ENCODE assay signal across 9 cellular contexts in genomic region chr22:35409783-35410662, GRCh38. TPM values are rescaled to one million over a fixed set of nuclear protein-coding genes. Genes with fewer than 3 reads are reported as not detected.
DNase-seq lines count a peak whose midpoint lies in the region; ATAC-seq and TF ChIP-seq lines count a peak whose summit lies in the region.
"Had no signal": no experiment of that assay in that cellular context is flagged by ENCODE, and none has a peak within 500 bp of the region (broad histone marks: within the 10 kb centered on the region; RNA-seq: fewer than 3 reads in every experiment).

No MANE protein-coding gene starts in this region.

- H3K9me3 ChIP-seq in naive thymus-derived CD4-positive, alpha-beta T cell (ENCODE audit: control insufficient read depth in 2 of 3, low read length in 3 of 3) = no peaks in the 10 kb centered on the region
- H3K9me3 ChIP-seq: thoracic aorta had no signal

- CTCF ChIA-PET in activated naive CD4-positive, alpha-beta T cell treated with anti-CD3 and anti-CD28 coated beads for 36 hours (lab: Charles Lee) = interaction anchor here (0.7 to 1.3 kb wide), 5 partner anchors 15 to 172 kb away, joined by 3 to 5 read pairs (median 3); no protein-coding TSS in a partner anchor
- CTCF ChIA-PET in WTC11 (lab: Charles Lee) = interaction anchor here (3.0 kb wide), 1 partner anchor 60 kb away, joined by 13 read pairs; no protein-coding TSS in a partner anchor
- CTCF ChIA-PET in naive thymus-derived CD4-positive, alpha-beta T cell (lab: Charles Lee) = no interaction called here

- POLR2A ChIA-PET in WTC11 (lab: Charles Lee) = interaction anchor here (1.0 to 3.3 kb wide), 2 partner anchors 11 to 16 kb away, joined by 3 to 12 read pairs; no protein-coding TSS in a partner anchor
- POLR2A ChIA-PET in naive thymus-derived CD4-positive, alpha-beta T cell (lab: Charles Lee) = interaction anchor here (0.7 kb wide), 1 partner anchor 11 kb away, joined by 3 read pairs; no protein-coding TSS in a partner anchor

- H3K4me3 Mint-ChIP-seq in activated naive CD4-positive, alpha-beta T cell treated with anti-CD3 and anti-CD28 coated beads for 36 hours = no peak overlapping the region
- no peak overlapping the region for H3K4me3 Mint-ChIP-seq in WTC11
- peak overlapping the region in 1 of 10 donors; percentile 18 for H3K4me3 Mint-ChIP-seq in naive thymus-derived CD4-positive, alpha-beta T cell

- no peaks in the 10 kb centered on the region for H3K27me3 ChIP-seq in naive thymus-derived CD4-positive, alpha-beta T cell (ENCODE audit: control insufficient read depth in 2 of 2, insufficient read depth in 2 of 2, low read length in 2 of 2)

- intact Hi-C loops in activated naive CD4-positive, alpha-beta T cell treated with anti-CD3 and anti-CD28 coated beads for 36 hours (cut with micrococcal nuclease) = no loop called here
- intact Hi-C loops in naive thymus-derived CD4-positive, alpha-beta T cell (cut with micrococcal nuclease) = no loop called here

- H3K4me1 ChIP-seq in naive thymus-derived CD4-positive, alpha-beta T cell (ENCODE audit: control insufficient read depth in 2 of 2, insufficient read depth in 2 of 2, low read length in 2 of 2) = no peaks in the 10 kb centered on the region

- peaks cover 13% of the 10 kb centered on the region for H3K4me1 Mint-ChIP-seq in activated naive CD4-positive, alpha-beta T cell treated with anti-CD3 and anti-CD28 coated beads for 36 hours (ENCODE audit: low read depth)
- no peaks in the 10 kb centered on the region for H3K4me1 Mint-ChIP-seq in WTC11
- H3K4me1 Mint-ChIP-seq in naive thymus-derived CD4-positive, alpha-beta T cell = peaks cover 0 to 33% (median 5%) of the 10 kb centered on the region in 7 donors

- DNase-seq in activated naive CD4-positive, alpha-beta T cell treated with anti-CD3 and anti-CD28 coated beads, Interleukin-2, amount 50 U/mL, for 72 hours (ENCODE audit: low spot score in 2 of 2) = no peak
- no peak for DNase-seq in activated naive CD4-positive, alpha-beta T cell treated with anti-CD3 and anti-CD28 coated beads for 36 hours
- DNase-seq in WTC11 (ENCODE audit: low spot score) (no peak), NCI-H128 (lab: John Stamatoyannopoulos, UW; ENCODE audit: unreplicated experiment) (no peak)
- DNase-seq in naive thymus-derived CD4-positive, alpha-beta T cell = peak in 1 of 9 donors; percentile 17
- no peak for DNase-seq in central memory CD4-positive, alpha-beta T cell
- DNase-seq in stimulated activated CD4-positive, alpha-beta T cell treated with anti-CD3 and anti-CD28 coated beads, Interleukin-15, amount 100 ng/mL, for 24 hours = no peak

- no peaks in the 10 kb centered on the region for H3K9me3 Mint-ChIP-seq in activated naive CD4-positive, alpha-beta T cell treated with anti-CD3 and anti-CD28 coated beads, Interleukin-2, amount 50 U/mL, for 72 hours
- H3K9me3 Mint-ChIP-seq in activated naive CD4-positive, alpha-beta T cell treated with anti-CD3 and anti-CD28 coated beads for 36 hours = no peaks in the 10 kb centered on the region
- no peaks in the 10 kb centered on the region for H3K9me3 Mint-ChIP-seq in WTC11
- H3K9me3 Mint-ChIP-seq in naive thymus-derived CD4-positive, alpha-beta T cell = no peaks in the 10 kb centered on the region

- ATAC-seq in activated naive CD4-positive, alpha-beta T cell treated with anti-CD3 and anti-CD28 coated beads, Interleukin-2, amount 50 U/mL, for 72 hours = peak; percentile 55 to 67
- ATAC-seq in HG03066 (IDR thresholded peaks at IDR 0.05; ENCODE audit: low read depth, unreplicated experiment) (peak; percentile 48), WTC11 (no peak)
- peak; percentile 90 for ATAC-seq in naive thymus-derived CD4-positive, alpha-beta T cell

- H3K27ac Mint-ChIP-seq in activated naive CD4-positive, alpha-beta T cell treated with anti-CD3 and anti-CD28 coated beads, Interleukin-2, amount 50 U/mL, for 72 hours = peak overlapping the region; percentile 59 to 90
- no peak overlapping the region for H3K27ac Mint-ChIP-seq in activated naive CD4-positive, alpha-beta T cell treated with anti-CD3 and anti-CD28 coated beads for 36 hours
- 0 out of 2 replicates have a peak overlapping the region, but pooled peaks have one; percentile 15 for H3K27ac Mint-ChIP-seq in WTC11
- H3K27ac Mint-ChIP-seq in naive thymus-derived CD4-positive, alpha-beta T cell = peak overlapping the region in 2 of 9 donors; percentile 23 to 63

- no peak overlapping the region for H3K4me3 ChIP-seq in naive thymus-derived CD4-positive, alpha-beta T cell (ENCODE audit: low read length)
- H3K4me3 ChIP-seq: thoracic aorta had no signal

- no peaks in the 10 kb centered on the region for H3K27me3 Mint-ChIP-seq in activated naive CD4-positive, alpha-beta T cell treated with anti-CD3 and anti-CD28 coated beads for 36 hours (ENCODE audit: low read depth)
- H3K27me3 Mint-ChIP-seq in WTC11 (ENCODE audit: low read depth) = no peaks in the 10 kb centered on the region
- H3K27me3 Mint-ChIP-seq in naive thymus-derived CD4-positive, alpha-beta T cell = no peaks in the 10 kb centered on the region

- peaks cover 9 to 89% (median 20%) of the 10 kb centered on the region in 3 experiments for H3K36me3 ChIP-seq in naive thymus-derived CD4-positive, alpha-beta T cell (ENCODE audit: control insufficient read depth in 2 of 3, insufficient read depth in 3 of 3, low read length in 3 of 3)

- no peak overlapping the region for H3K27ac ChIP-seq in naive thymus-derived CD4-positive, alpha-beta T cell (ENCODE audit: low read depth, low read length)
- H3K27ac ChIP-seq: thoracic aorta had no signal

- H3K36me3 Mint-ChIP-seq in activated naive CD4-positive, alpha-beta T cell treated with anti-CD3 and anti-CD28 coated beads, Interleukin-2, amount 50 U/mL, for 72 hours = peaks cover 42 to 48% of the 10 kb centered on the region in 2 donors
- H3K36me3 Mint-ChIP-seq in activated naive CD4-positive, alpha-beta T cell treated with anti-CD3 and anti-CD28 coated beads for 36 hours (ENCODE audit: low read depth) = peaks cover 69% of the 10 kb centered on the region
- H3K36me3 Mint-ChIP-seq in WTC11 = peaks cover 90% of the 10 kb centered on the region
- H3K36me3 Mint-ChIP-seq in naive thymus-derived CD4-positive, alpha-beta T cell = peaks cover 28 to 70% (median 34%) of the 10 kb centered on the region in 5 donors

- no peak for TF ChIP-seq CTCF in WTC11 (IDR thresholded peaks at IDR 0.05)

TF ChIP-seq in WTC11, 78 proteins besides CTCF, POLR2A, EP300 and RAD21 (continues in another document):
- no peak for TF ChIP-seq ZNF219 (CRISPR knock-in tag; IDR thresholded peaks at IDR 0.05; ENCODE audit: borderline replicate concordance)
- TF ChIP-seq ETV6 (CRISPR knock-in tag; IDR thresholded peaks at IDR 0.05) = no peak
- TF ChIP-seq MLX (CRISPR knock-in tag; IDR thresholded peaks at IDR 0.05) = no peak
- TF ChIP-seq AFF4 (CRISPR knock-in tag; IDR thresholded peaks at IDR 0.05; ENCODE audit: borderline replicate concordance) = no peak
- no peak for TF ChIP-seq IRF2 (CRISPR knock-in tag; IDR thresholded peaks at IDR 0.05; ENCODE audit: borderline replicate concordance, low read depth)

RNA-seq across cellular contexts. Expression of gene MCM5, which starts 10.1 kb away (rescaled TPM):
- 100 to 1,000 TPM; 157 to 310 TPM for total RNA-seq in activated naive CD4-positive, alpha-beta T cell treated with anti-CD3 and anti-CD28 coated beads, Interleukin-2, amount 50 U/mL, for 72 hours
- total RNA-seq in activated naive CD4-positive, alpha-beta T cell treated with anti-CD3 and anti-CD28 coated beads for 36 hours = 100 to 1,000 TPM; 293 to 301 TPM
- 229 to 261 TPM (median 229 TPM) in 3 replicates for total RNA-seq in WTC11 (2021)
- 100 to 1,000 TPM in 1 of 5 experiments, 10 to 100 TPM in 4; 34.7 to 208 (median 50.7) TPM for total RNA-seq in naive thymus-derived CD4-positive, alpha-beta T cell
- 10 to 100 TPM; 19.7 to 26.4 TPM for polyA plus RNA-seq in naive thymus-derived CD4-positive, alpha-beta T cell

RNA-seq across cellular contexts. Expression of gene HMOX1, which starts 29.1 kb away (rescaled TPM):
- under 1 TPM; 0.14 to 0.48 TPM for total RNA-seq in activated naive CD4-positive, alpha-beta T cell treated with anti-CD3 and anti-CD28 coated beads, Interleukin-2, amount 50 U/mL, for 72 hours
- under 1 TPM; 0.15 to 0.21 TPM for total RNA-seq in activated naive CD4-positive, alpha-beta T cell treated with anti-CD3 and anti-CD28 coated beads for 36 hours
- 11.1 to 12.1 TPM (median 11.1 TPM) in 3 replicates for total RNA-seq in WTC11 (2021)
- 10 to 100 TPM in 1 of 5 experiments, 1 to 10 TPM in 3, under 1 TPM in 1; 0.92 to 54.0 (median 6.6) TPM for total RNA-seq in naive thymus-derived CD4-positive, alpha-beta T cell
- under 1 TPM; 0.14 to 0.19 TPM for polyA plus RNA-seq in naive thymus-derived CD4-positive, alpha-beta T cell
